6 cellular contexts compared by ENCODE assay signal in the genomic region with DNA sequence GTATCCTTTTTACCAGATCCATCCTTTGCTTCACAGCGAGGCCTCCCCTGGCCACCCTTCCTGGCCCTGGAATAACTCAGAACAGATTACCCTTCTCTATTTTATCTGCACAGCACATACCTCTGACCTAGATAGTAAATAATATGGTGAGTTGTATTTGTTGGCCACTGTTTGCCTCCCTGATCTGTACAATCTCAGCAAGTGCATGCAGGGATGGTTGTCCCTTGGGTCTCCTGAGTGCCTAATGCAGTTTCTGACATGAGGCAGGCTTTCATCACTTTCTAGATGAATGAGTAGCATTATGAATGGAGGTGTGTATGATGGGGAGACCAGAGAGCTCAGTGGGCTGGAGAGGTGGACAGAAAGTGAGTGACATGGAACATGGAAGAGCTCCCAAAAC.
"Had no signal": no experiment of that assay in that cellular context is flagged by ENCODE, and none has a peak within 500 bp of the region (broad histone marks: within the 10 kb centered on the region; RNA-seq: fewer than 3 reads in every experiment).

No MANE protein-coding gene starts in this region.

- H3K9ac ChIP-seq: KMS-11 had no signal

- DNase-seq: H9, HCEC 1CT, KBM-7 had no signal

- H2AFZ ChIP-seq: GM23338 had no signal

- H3K4me3 Mint-ChIP-seq: GM23338, H9 had no signal

- H3K27ac Mint-ChIP-seq: GM23338, H9, IgD-negative memory B cell had no signal

- H3K36me3 Mint-ChIP-seq: IgD-negative memory B cell had no signal

- H3K27me3 Mint-ChIP-seq: IgD-negative memory B cell had no signal

- ATAC-seq: GM23338 had no signal

- H3K4me1 Mint-ChIP-seq: GM23338, H9, IgD-negative memory B cell had no signal

- H3K4me3 ChIP-seq: GM23338 had no signal

- H3K27ac ChIP-seq: KMS-11 had no signal

- H3K4me2 ChIP-seq: GM23338, KMS-11 had no signal
